In the genomic region with DNA sequence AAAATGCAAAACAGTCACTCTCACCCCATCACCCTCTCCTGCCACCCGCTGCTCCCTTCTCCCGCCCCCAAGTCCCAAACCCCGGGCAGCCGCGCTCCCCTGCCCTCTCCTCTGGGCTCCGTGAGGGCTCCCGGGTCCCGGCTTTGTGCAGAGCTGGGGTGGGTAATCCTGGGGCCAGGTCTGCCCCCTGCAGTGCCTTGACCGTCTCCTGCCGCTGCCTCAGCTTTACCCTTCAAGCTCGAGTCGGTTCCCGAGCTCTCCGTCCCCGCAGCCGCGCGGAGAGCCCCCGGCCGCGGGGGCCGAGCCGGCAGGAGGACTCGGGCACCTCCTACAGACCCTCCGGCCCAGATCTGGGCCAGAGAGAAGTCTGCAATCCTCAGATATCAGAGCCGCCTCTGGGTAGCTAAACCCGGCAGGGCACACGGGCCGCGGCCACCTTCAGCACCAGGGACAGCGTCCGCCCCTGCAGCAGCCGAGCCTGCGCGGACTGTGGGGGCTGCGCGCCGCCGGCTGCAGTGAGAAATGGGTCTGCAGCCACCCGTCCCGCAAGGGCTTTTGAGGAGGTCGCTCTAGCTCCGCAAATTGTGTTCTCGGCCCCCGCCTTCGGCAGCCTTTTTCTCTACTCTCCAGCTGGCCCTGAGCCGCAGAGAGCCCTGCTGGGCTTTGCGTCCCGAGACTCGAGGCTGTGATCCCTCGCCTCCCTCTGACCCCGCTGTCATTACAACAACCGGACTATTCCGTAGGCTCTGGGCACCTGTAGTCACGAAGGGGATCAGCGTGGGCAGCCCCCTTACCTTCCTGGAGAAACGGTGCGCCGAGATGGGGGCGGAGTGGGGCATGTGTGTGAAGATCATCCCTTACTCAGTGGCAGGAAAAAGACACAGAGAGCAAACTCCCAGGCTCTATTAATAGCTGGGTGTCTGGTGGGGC, we compare ENCODE assay signal across 8 cellular contexts. TPM values are rescaled to one million over a fixed set of nuclear protein-coding genes. Genes with fewer than 3 reads are reported as not detected.
DNase-seq lines count a peak whose midpoint lies in the region; ATAC-seq and TF ChIP-seq lines count a peak whose summit lies in the region.

No MANE protein-coding gene starts in this region.

- peak overlapping the region; percentile 3 for H3K27ac ChIP-seq in ectodermal cell (ENCODE audit: insufficient read depth, low read depth, low read length, poor library complexity, severe bottlenecking)
- no peak overlapping the region for H3K27ac ChIP-seq in mesenchymal stem cell (ENCODE audit: low read length, poor library complexity, severe bottlenecking)

- H3K9ac ChIP-seq in mesenchymal stem cell (ENCODE audit: low read length) = no peak overlapping the region

- no peak overlapping the region for H3K14ac ChIP-seq in mesenchymal stem cell (ENCODE audit: low read length in 2 of 2)

- no peak overlapping the region for H3K4me3 Mint-ChIP-seq in Caco-2 (ENCODE audit: unreplicated experiment)
- no peak overlapping the region for H3K4me3 Mint-ChIP-seq in stimulated activated effector memory CD8-positive, alpha-beta T cell treated with anti-CD3 and anti-CD28 coated beads, Interleukin-12 subunit alpha, Interleukin-12 subunit beta, amount 100 ng/mL, for 72 hours
- peak overlapping the region in 1 of 2 donors; percentile 61 for H3K4me3 Mint-ChIP-seq in CD14-positive monocyte

- H3K9me3 ChIP-seq in Caco-2 (no peaks in the 10 kb centered on the region), ectodermal cell (ENCODE audit: control insufficient read depth, low read length) (no peaks in the 10 kb centered on the region), mesenchymal stem cell (ENCODE audit: control insufficient read depth, low read length) (no peaks in the 10 kb centered on the region)

- H3K27ac Mint-ChIP-seq in Caco-2 (ENCODE audit: unreplicated experiment) (no peak overlapping the region), CD14-positive monocyte (peak overlapping the region in 1 of 7 donors; percentile 79)
- H3K27ac Mint-ChIP-seq in stimulated activated effector memory CD8-positive, alpha-beta T cell treated with anti-CD3 and anti-CD28 coated beads, Interleukin-12 subunit alpha, Interleukin-12 subunit beta, amount 100 ng/mL, for 72 hours = no peak overlapping the region

- ATAC-seq in stimulated activated effector memory CD8-positive, alpha-beta T cell treated with anti-CD3 and anti-CD28 coated beads, Interleukin-12 subunit alpha, Interleukin-12 subunit beta, amount 100 ng/mL, for 72 hours = peak; percentile 57

- CTCF ChIA-PET in Caco-2 (lab: Charles Lee) = interaction anchor here (2.0 kb wide), 1 partner anchor 192 kb away, joined by 12 read pairs; no protein-coding TSS in a partner anchor

- no peak overlapping the region for H2AFZ ChIP-seq in mesenchymal stem cell (ENCODE audit: low read depth, low read length)

- H2BK120ac ChIP-seq in mesenchymal stem cell (ENCODE audit: low read depth, low read length) = no peak overlapping the region

- H3K9me3 Mint-ChIP-seq in Caco-2 (ENCODE audit: unreplicated experiment) (no peaks in the 10 kb centered on the region), CD14-positive monocyte (peaks cover 0 to 24% (median 12%) of the 10 kb centered on the region in 7 donors)
- H3K9me3 Mint-ChIP-seq in stimulated activated effector memory CD8-positive, alpha-beta T cell treated with anti-CD3 and anti-CD28 coated beads, Interleukin-12 subunit alpha, Interleukin-12 subunit beta, amount 100 ng/mL, for 72 hours = no peaks in the 10 kb centered on the region

- no peak overlapping the region for H2BK5ac ChIP-seq in mesenchymal stem cell (ENCODE audit: low read depth, low read length, poor library complexity, severe bottlenecking)

- DNase-seq in Caco-2 (peak; percentile 61 to 86), mesenchymal stem cell (peak; percentile 52), CD14-positive monocyte (ENCODE audit: low spot score) (no peak)
- peak; percentile 27 for DNase-seq in Jurkat, Clone E6-1 (ENCODE audit: low read depth, low spot score)
- peak; percentile 62 for DNase-seq in activated CD4-positive, alpha-beta T cell treated with anti-CD3 and anti-CD28 coated beads for 48 hours
- peak; percentile 32 to 67 for DNase-seq in stimulated activated effector memory CD8-positive, alpha-beta T cell treated with anti-CD3 and anti-CD28 coated beads, Interleukin-12 subunit alpha, Interleukin-12 subunit beta, amount 100 ng/mL, for 72 hours (ENCODE audit: low spot score in 2 of 2)
- DNase-seq in NK-92 treated with Interleukin-12 subunit alpha and Interleukin-12 subunit beta, amount 100 ng/mL, for 24 hours (lab: John Stamatoyannopoulos, UW) = no peak

- H3K4me2 ChIP-seq in mesenchymal stem cell (ENCODE audit: low read length, poor library complexity, severe bottlenecking) = peak overlapping the region; percentile 52

- no peak overlapping the region for H3K18ac ChIP-seq in mesenchymal stem cell (ENCODE audit: low read depth in 1 of 2, low read length in 2 of 2)

- no peak overlapping the region for H2BK12ac ChIP-seq in mesenchymal stem cell (ENCODE audit: low read length in 2 of 2)

- peaks cover 4% of the 10 kb centered on the region; the same call in 1 of the 2 replicates for H3K4me1 ChIP-seq in Caco-2
- H3K4me1 ChIP-seq in ectodermal cell (ENCODE audit: control insufficient read depth, insufficient read depth, low read length) = peaks cover 28% of the 10 kb centered on the region
- peaks cover 19% of the 10 kb centered on the region for H3K4me1 ChIP-seq in mesenchymal stem cell (ENCODE audit: control insufficient read depth, insufficient read depth, low read depth, low read length)

- WGBS in ectodermal cell, 2 experiments = 0 to 1% methylated on average over 60 of the region's 60 CpGs
- WGBS in mesenchymal stem cell = 1% methylated on average over 60 of the region's 60 CpGs

- no peak overlapping the region for H3K23ac ChIP-seq in mesenchymal stem cell (ENCODE audit: low read length in 2 of 2)

- POLR2A ChIA-PET in Caco-2 (lab: Charles Lee) = no interaction called here

- H3K4me3 ChIP-seq in Caco-2 (ENCODE audit: low read depth, low read length) (no peak overlapping the region), ectodermal cell (ENCODE audit: insufficient read depth, low read depth, low read length) (peak overlapping the region; percentile 53), mesenchymal stem cell (ENCODE audit: insufficient read depth in 1 of 2, low read depth in 1 of 2, low read length in 2 of 2) (peak overlapping the region in 1 of 2 experiments; percentile 49)
- H3K4me3 ChIP-seq in Jurkat, Clone E6-1 (ENCODE audit: low read length) = no peak overlapping the region; the same call in 1 of the 2 replicates

- no peaks in the 10 kb centered on the region for H3K36me3 ChIP-seq in Caco-2 (ENCODE audit: control insufficient read depth, insufficient read depth, low read length)
- no peaks in the 10 kb centered on the region for H3K36me3 ChIP-seq in ectodermal cell (ENCODE audit: control insufficient read depth, insufficient read depth, low read length)
- no peaks in the 10 kb centered on the region for H3K36me3 ChIP-seq in mesenchymal stem cell (ENCODE audit: control insufficient read depth in 1 of 2, insufficient read depth in 2 of 2, low read depth in 1 of 2, low read length in 2 of 2)

- H2AK5ac ChIP-seq in mesenchymal stem cell (ENCODE audit: low read length, severe bottlenecking) = no peak overlapping the region

- no TSS peak for BruUV-seq in Caco-2 (replicated peaks; lab: Mats Ljungman, UMichigan)

- peaks cover 41% of the 10 kb centered on the region for H3K27me3 Mint-ChIP-seq in Caco-2 (ENCODE audit: insufficient read depth, unreplicated experiment)
- H3K27me3 Mint-ChIP-seq in CD14-positive monocyte (ENCODE audit: low read depth in 3 of 3) = peaks cover 63 to 86% (median 76%) of the 10 kb centered on the region in 3 donors

- intact Hi-C loops in Caco-2 (cut with micrococcal nuclease; ENCODE audit: unreplicated experiment) (loop anchor here (10.0 kb wide), 1 partner anchor 283 kb away; no protein-coding TSS in a partner anchor), CD14-positive monocyte (cut with micrococcal nuclease) (no loop called here)

- no peaks in the 10 kb centered on the region for H3K36me3 Mint-ChIP-seq in Caco-2 (ENCODE audit: insufficient read depth, unreplicated experiment)
- no peaks in the 10 kb centered on the region for H3K36me3 Mint-ChIP-seq in stimulated activated effector memory CD8-positive, alpha-beta T cell treated with anti-CD3 and anti-CD28 coated beads, Interleukin-12 subunit alpha, Interleukin-12 subunit beta, amount 100 ng/mL, for 72 hours
- H3K36me3 Mint-ChIP-seq in CD14-positive monocyte = no peaks in the 10 kb centered on the region

- TF ChIP-seq CTCF in Caco-2 (IDR thresholded peaks at IDR 0.05; ENCODE audit: insufficient read depth in 1 of 2, low read depth in 1 of 2, low read length in 1 of 2, severe bottlenecking in 1 of 2, unreplicated experiment in 1 of 2) = no peak
- TF ChIP-seq CTCF in CD14-positive monocyte (IDR thresholded peaks at IDR 0.05) = no peak

- no peaks in the 10 kb centered on the region for H3K4me1 Mint-ChIP-seq in Caco-2 (ENCODE audit: low read depth, unreplicated experiment)
- no peaks in the 10 kb centered on the region for H3K4me1 Mint-ChIP-seq in stimulated activated effector memory CD8-positive, alpha-beta T cell treated with anti-CD3 and anti-CD28 coated beads, Interleukin-12 subunit alpha, Interleukin-12 subunit beta, amount 100 ng/mL, for 72 hours
- peaks cover 2% of the 10 kb centered on the region for H3K4me1 Mint-ChIP-seq in CD14-positive monocyte

- no peak overlapping the region for H4K8ac ChIP-seq in mesenchymal stem cell (ENCODE audit: low read length)

- H2BK15ac ChIP-seq in mesenchymal stem cell (ENCODE audit: low read depth, poor library complexity, severe bottlenecking) = no peak overlapping the region

- H4K91ac ChIP-seq in mesenchymal stem cell (ENCODE audit: low read length) = no peak overlapping the region

- H3K4ac ChIP-seq in mesenchymal stem cell (ENCODE audit: low read depth in 1 of 2, low read length in 2 of 2) = no peak overlapping the region

- no peaks in the 10 kb centered on the region for H3K79me1 ChIP-seq in mesenchymal stem cell (replicated peaks; ENCODE audit: low read length, poor library complexity, severe bottlenecking)

- H3K27me3 ChIP-seq in Caco-2 (replicated peaks; ENCODE audit: control insufficient read depth, insufficient read depth, low read length) = peaks cover 7% of the 10 kb centered on the region
- peaks cover 33% of the 10 kb centered on the region for H3K27me3 ChIP-seq in ectodermal cell (ENCODE audit: control insufficient read depth, insufficient read depth, low read length, poor library complexity, severe bottlenecking)
- H3K27me3 ChIP-seq in mesenchymal stem cell (ENCODE audit: control insufficient read depth in 1 of 2, insufficient read depth in 1 of 2, low read length in 2 of 2) = peaks cover 86 to 93% of the 10 kb centered on the region in 2 experiments

RNA-seq across cellular contexts. Expression of a gene that starts 1.2 kb away (rescaled TPM):
- total RNA-seq in Caco-2 (2022) = not detected in 2 replicates
- polyA plus RNA-seq in Jurkat, Clone E6-1 (2012; ENCODE audit: insufficient read depth, insufficient read length) = not detected
- polyA plus RNA-seq in ectodermal cell (2013, experiment 1 of 4) = 14.6 TPM
- 14.4 TPM for polyA plus RNA-seq in ectodermal cell (2013, experiment 2 of 4)
- polyA plus RNA-seq in ectodermal cell (2013, experiment 3 of 4) = 10.3 TPM
- 12.0 TPM for polyA plus RNA-seq in ectodermal cell (2013, experiment 4 of 4)
- polyA plus RNA-seq in mesenchymal stem cell (2013, experiment 1 of 2) = not detected
- polyA plus RNA-seq in mesenchymal stem cell (2013, experiment 2 of 2) = not detected
- not detected for polyA plus RNA-seq in CD14-positive monocyte

Comparison
In these comparisons a context has a peak if more than half of its experiments do, and no peak if none do; other contexts are left out.
1. DNase-seq: peak in Caco-2 (2 of 2), Jurkat, Clone E6-1 (single experiment), activated CD4-positive, alpha-beta T cell treated with anti-CD3 and anti-CD28 coated beads for 48 hours (single experiment), mesenchymal stem cell (single experiment) and stimulated activated effector memory CD8-positive, alpha-beta T cell treated with anti-CD3 and anti-CD28 coated beads, Interleukin-12 subunit alpha, Interleukin-12 subunit beta, amount 100 ng/mL, for 72 hours (2 of 2); none in NK-92 treated with Interleukin-12 subunit alpha and Interleukin-12 subunit beta, amount 100 ng/mL, for 24 hours (single experiment) and CD14-positive monocyte (single experiment).